ENCODE assay signal across 20 cellular contexts in the genomic region with DNA sequence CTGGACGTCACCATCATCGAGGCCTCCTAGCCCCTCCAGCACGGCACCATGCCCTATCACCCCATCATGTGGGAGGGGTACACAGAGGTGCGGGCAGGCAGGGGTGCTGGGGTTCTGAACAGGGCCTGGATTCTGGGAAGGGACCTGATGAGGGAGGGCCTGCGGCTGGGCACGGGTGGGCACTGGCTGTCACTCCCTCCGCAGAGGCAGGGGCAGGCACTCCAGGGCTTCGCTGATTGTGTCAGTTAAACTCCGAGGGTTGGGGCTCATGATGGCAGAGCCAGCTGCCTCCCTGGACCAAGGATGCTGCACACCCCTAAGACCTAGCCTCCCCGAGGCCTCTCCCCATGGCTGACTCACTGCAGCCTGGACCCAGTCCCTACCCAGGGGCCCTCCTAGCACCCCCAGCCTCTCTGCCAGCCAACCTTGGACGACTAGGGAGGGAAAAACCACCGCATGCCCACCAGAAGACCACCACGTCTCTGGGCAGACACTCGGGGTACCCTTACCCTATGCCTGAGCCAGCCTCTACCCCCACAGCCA. TPM values are rescaled to one million over a fixed set of nuclear protein-coding genes. Genes with fewer than 3 reads are reported as not detected.
A peak's percentile ranks its signal among the peaks of the same experiment; 100 is the strongest.
DNase-seq lines count a peak whose midpoint lies in the region; ATAC-seq and TF ChIP-seq lines count a peak whose summit lies in the region.
"Had no signal": no experiment of that assay in that cellular context is flagged by ENCODE, and none has a peak within 500 bp of the region (broad histone marks: within the 10 kb centered on the region; RNA-seq: fewer than 3 reads in every experiment).

No MANE protein-coding gene starts in this region.

- CTCF ChIA-PET in IMR-90 (lab: Yijun Ruan, JAX): no interaction called here

- no peaks in the 10 kb centered on the region for H3K4me1 Mint-ChIP-seq in chondrocyte (ENCODE audit: low read depth)

- H3K79me1 ChIP-seq in IMR-90 (ENCODE audit: low read depth in 1 of 2, low read length in 2 of 2) (no peaks in the 10 kb centered on the region), neuronal stem cell (ENCODE audit: low read depth, low read length) (no peaks in the 10 kb centered on the region)

- ATAC-seq in IMR-90 (ENCODE audit: low read depth) (no peak), GM18498 (IDR thresholded peaks at IDR 0.05; ENCODE audit: unreplicated experiment) (no peak)
- ATAC-seq: GM12878, GM23338, HCT116 had no signal

- H3K18ac ChIP-seq in IMR-90 (ENCODE audit: low read depth, low read length) (no peak overlapping the region), neuronal stem cell (ENCODE audit: low read length) (peak overlapping the region; percentile 53)

- TF ChIP-seq CTCF in IMR-90 (conservative IDR thresholded peaks at IDR 0.05; ENCODE audit: low read depth, low read length): no peak
- TF ChIP-seq CTCF in chondrocyte (IDR thresholded peaks at IDR 0.05): no peak

- in situ Hi-C loops in IMR-90 (cut with MboI; ENCODE audit: low sequenced_read_pairs): no loop called here

- H3K36me3 ChIP-seq in IMR-90 (ENCODE audit: control insufficient read depth, insufficient read depth, low read length): no peaks in the 10 kb centered on the region
- H3K36me3 ChIP-seq in neuronal stem cell (replicated peaks in 1 of 2; ENCODE audit: control insufficient read depth in 2 of 2, insufficient read depth in 2 of 2, low read length in 2 of 2): no peaks in the 10 kb centered on the region

- BruUV-seq in IMR-90 (replicated peaks; lab: Mats Ljungman, UMichigan): no TSS peak

- TF ChIP-seq RAD21 in IMR-90 (IDR thresholded peaks at IDR 0.05; ENCODE audit: low read length): no peak

- H4K20me1 ChIP-seq in IMR-90 (ENCODE audit: insufficient read depth, low read length): no peaks in the 10 kb centered on the region

- H3K4me1 ChIP-seq in IMR-90 (ENCODE audit: control insufficient read depth, insufficient read depth, low read length) (no peaks in the 10 kb centered on the region), neuronal stem cell (ENCODE audit: control insufficient read depth in 2 of 2, insufficient read depth in 1 of 2, low read depth in 1 of 2, low read length in 2 of 2) (peaks cover 0 to 2% of the 10 kb centered on the region in 2 donors)

- H2AK9ac ChIP-seq in IMR-90 (replicated peaks; ENCODE audit: low read depth, low read length, poor library complexity): no peak overlapping the region

- no peak overlapping the region for H2BK20ac ChIP-seq in IMR-90 (ENCODE audit: low read depth, low read length)

- H2AFZ ChIP-seq in IMR-90 (replicated peaks; ENCODE audit: low read length, poor library complexity) (peak overlapping the region; percentile 25), neuronal stem cell (ENCODE audit: low read length) (no peak overlapping the region)
- H2AFZ ChIP-seq: GM23338 had no signal

- H3K9me1 ChIP-seq in IMR-90 (ENCODE audit: insufficient read depth, low read length): no peaks in the 10 kb centered on the region

- no peak overlapping the region for H3K27ac Mint-ChIP-seq in chondrocyte (ENCODE audit: unreplicated experiment)
- H3K27ac Mint-ChIP-seq: GM23338, H9 had no signal

- 79% methylated on average over 3 of the region's 14 CpGs; no CpG with 5 or more reads in 1 of the 2 experiments for WGBS in IMR-90 (ENCODE audit: extremely low coverage in 2 of 2, insufficient read length in 1 of 2), 2 experiments
- no CpG with 5 or more reads among the region's 14 CpGs for WGBS in neuronal stem cell (ENCODE audit: extremely low coverage in 2 of 2, insufficient read length in 2 of 2, insufficient replicate concordance in 1 of 2), 2 donors

- H3K14ac ChIP-seq in IMR-90 (replicated peaks; ENCODE audit: low read depth, low read length) (no peak overlapping the region), neuronal stem cell (ENCODE audit: low read length) (no peak overlapping the region)

- H4K8ac ChIP-seq in IMR-90 (ENCODE audit: low read depth in 2 of 2, low read length in 2 of 2) (no peak overlapping the region), neuronal stem cell (ENCODE audit: low read depth, low read length) (no peak overlapping the region)

- dilution Hi-C loops in IMR-90 (cut with HindIII; ENCODE audit: low sequenced_read_pairs, unreplicated experiment): no loop called here

- H2AK5ac ChIP-seq in IMR-90 (ENCODE audit: low read depth, low read length) (no peak overlapping the region), neuronal stem cell (ENCODE audit: low read depth, low read length) (peak overlapping the region; percentile 19)

- no peak overlapping the region for H2BK12ac ChIP-seq in neuronal stem cell (ENCODE audit: low read length)

- H3K9ac ChIP-seq in IMR-90 (ENCODE audit: low read depth, low read length) (no peak overlapping the region), neuronal stem cell (ENCODE audit: low read depth, low read length, poor library complexity) (no peak overlapping the region)

- no peak overlapping the region for H3K4me3 ChIP-seq in IMR-90 (ENCODE audit: insufficient read depth, low read depth, low read length)
- no peak overlapping the region for H3K4me3 ChIP-seq in neuronal stem cell (ENCODE audit: low read length in 2 of 2)
- H3K4me3 ChIP-seq: GM12878, GM23338 had no signal

- no peak overlapping the region for H3K4ac ChIP-seq in IMR-90 (ENCODE audit: low read depth, low read length)
- no peak overlapping the region for H3K4ac ChIP-seq in neuronal stem cell (ENCODE audit: low read length)

- H2BK5ac ChIP-seq in IMR-90 (ENCODE audit: low read depth, low read length, poor library complexity, severe bottlenecking): no peak overlapping the region
- H2BK5ac ChIP-seq in neuronal stem cell (ENCODE audit: low read length): no peak overlapping the region

- no peak overlapping the region for H3K27ac ChIP-seq in IMR-90 (ENCODE audit: insufficient read depth, low read length)
- H3K27ac ChIP-seq in neuronal stem cell (replicated peaks; ENCODE audit: low read length): no peak overlapping the region

- peaks cover 9% of the 10 kb centered on the region; the same call in 1 of the 2 replicates for H3K9me3 ChIP-seq in IMR-90 (ENCODE audit: control insufficient read depth, insufficient read depth, low read length)
- H3K9me3 ChIP-seq in neuronal stem cell (replicated peaks in 1 of 2; ENCODE audit: control insufficient read depth in 2 of 2, insufficient read depth in 1 of 2, low read depth in 1 of 2, low read length in 2 of 2): peaks cover 7 to 8% of the 10 kb centered on the region in 2 donors

- H3K9me3 Mint-ChIP-seq in chondrocyte (ENCODE audit: low read depth): peaks cover 7% of the 10 kb centered on the region

- POLR2A ChIA-PET in IMR-90 (lab: Charles Lee; ENCODE audit: unreplicated experiment): no interaction called here

- no peak overlapping the region for H3K4me3 Mint-ChIP-seq in chondrocyte (ENCODE audit: unreplicated experiment)
- H3K4me3 Mint-ChIP-seq: CD4-positive, alpha-beta memory T cell; GM23338; H9 had no signal

- no peak overlapping the region for H3K4me2 ChIP-seq in IMR-90 (ENCODE audit: low read depth, low read length)
- no peak overlapping the region for H3K4me2 ChIP-seq in neuronal stem cell (ENCODE audit: insufficient read depth, low read length, poor library complexity, severe bottlenecking)
- H3K4me2 ChIP-seq: GM23338 had no signal

- DNase-seq in IMR-90 (no peak), chondrocyte (ENCODE audit: low spot score) (peak; percentile 75), neuronal stem cell (ENCODE audit: low spot score) (no peak), iPS-NIHi11 (ENCODE audit: low spot score) (no peak), NCI-H82 treated with DMSO at 0.1 percent for 48 hours (lab: John Stamatoyannopoulos, UW; ENCODE audit: unreplicated experiment) (no peak)
- DNase-seq: C1 segment of cervical spinal cord; Calu3; CD4-positive, alpha-beta memory T cell; COR-L47; DMS53; DND-41; H9 had no signal

- H4K91ac ChIP-seq in IMR-90 (ENCODE audit: insufficient read depth, low read depth, low read length): no peak overlapping the region
- no peak overlapping the region for H4K91ac ChIP-seq in neuronal stem cell (ENCODE audit: low read depth, low read length, poor library complexity)

- intact Hi-C loops in IMR-90 (cut with micrococcal nuclease): no loop called here

- H2BK120ac ChIP-seq in IMR-90 (ENCODE audit: low read depth, low read length) (no peak overlapping the region), neuronal stem cell (ENCODE audit: low read depth, low read length) (no peak overlapping the region)

- H3K23ac ChIP-seq in IMR-90 (ENCODE audit: low read depth, low read length) (no peak overlapping the region), neuronal stem cell (ENCODE audit: low read depth, low read length, poor library complexity) (peak overlapping the region; percentile 67)

- peaks cover 27% of the 10 kb centered on the region for H3K27me3 ChIP-seq in IMR-90 (ENCODE audit: control insufficient read depth, insufficient read depth, low read length)
- no peaks in the 10 kb centered on the region for H3K27me3 ChIP-seq in neuronal stem cell (ENCODE audit: control insufficient read depth in 3 of 3, insufficient read depth in 3 of 3, low read depth in 1 of 3, low read length in 3 of 3)

- H2BK15ac ChIP-seq in IMR-90 (ENCODE audit: low read depth, low read length) (no peak overlapping the region), neuronal stem cell (ENCODE audit: low read length) (peak overlapping the region; percentile 12)

- peaks cover 42% of the 10 kb centered on the region for H3K27me3 Mint-ChIP-seq in chondrocyte (ENCODE audit: low read depth)
- H3K27me3 Mint-ChIP-seq: CD4-positive, alpha-beta memory T cell had no signal

- no peak overlapping the region for H4K5ac ChIP-seq in IMR-90 (ENCODE audit: low read depth, low read length)

- H3K56ac ChIP-seq in IMR-90 (ENCODE audit: extremely low read depth, insufficient read depth, low read length): no peak overlapping the region

- TF ChIP-seq POLR2A in IMR-90 (IDR thresholded peaks at IDR 0.05; ENCODE audit: low read depth, low read length): no peak

- peaks cover 6% of the 10 kb centered on the region for H3K36me3 Mint-ChIP-seq in chondrocyte (ENCODE audit: low read depth)

TF ChIP-seq in IMR-90, 13 proteins besides CTCF, POLR2A, EP300 and RAD21:
- TF ChIP-seq BHLHE40 (IDR thresholded peaks at IDR 0.05; ENCODE audit: low read depth, low read length) (no peak), NFE2L2 (IDR thresholded peaks at IDR 0.05; ENCODE audit: low read depth, low read length) (no peak), MAZ (IDR thresholded peaks at IDR 0.05; ENCODE audit: borderline replicate concordance, low read depth, low read length) (no peak)

RNA-seq across cellular contexts. Expression of a gene that starts 45.9 kb away (rescaled TPM):
- total RNA-seq in IMR-90 (2012; rRNA removed) (0.36 and 0.56 TPM in 2 replicates), chondrocyte (1.3 to 3.3 TPM (median 2.8 TPM) in 3 replicates)
- 1.2 and 1.4 TPM in 2 replicates for polyA plus RNA-seq in IMR-90 (2012; rRNA removed)
- polyA plus RNA-seq in IMR-90 (2012; cell fraction: cytosol; rRNA removed): 0.14 and 0.92 TPM in 2 replicates
- 2.8 and 3.8 TPM in 2 replicates for polyA plus RNA-seq in IMR-90 (2012; cell fraction: nucleus; rRNA removed; ENCODE audit: low replicate concordance)
- polyA plus RNA-seq in neuronal stem cell (2013, experiment 1 of 2): 0.15 TPM
- 0.12 TPM for polyA plus RNA-seq in neuronal stem cell (2013, experiment 2 of 2)

RNA-seq across cellular contexts. Expression of a gene that starts 46.2 kb away (rescaled TPM):
- total RNA-seq in IMR-90 (2012; rRNA removed) (not detected in 2 replicates), chondrocyte (not detected in 3 replicates)
- polyA plus RNA-seq in IMR-90 (2012; rRNA removed): not detected in 2 replicates
- polyA plus RNA-seq in IMR-90 (2012; cell fraction: cytosol; rRNA removed): not detected in 2 replicates
- not detected in 2 replicates for polyA plus RNA-seq in IMR-90 (2012; cell fraction: nucleus; rRNA removed; ENCODE audit: low replicate concordance)
- not detected for polyA plus RNA-seq in neuronal stem cell (2013, experiment 1 of 2)
- not detected for polyA plus RNA-seq in neuronal stem cell (2013, experiment 2 of 2)
- total RNA-seq: A172, A673, Calu3, GM12878, GM23338, H4 had no signal
- polyA plus RNA-seq: BJ; CD4-positive, alpha-beta memory T cell; GM12878; GM23338 had no signal
